Comparison of ENCODE assay signal across 8 cellular contexts in the genomic region with DNA sequence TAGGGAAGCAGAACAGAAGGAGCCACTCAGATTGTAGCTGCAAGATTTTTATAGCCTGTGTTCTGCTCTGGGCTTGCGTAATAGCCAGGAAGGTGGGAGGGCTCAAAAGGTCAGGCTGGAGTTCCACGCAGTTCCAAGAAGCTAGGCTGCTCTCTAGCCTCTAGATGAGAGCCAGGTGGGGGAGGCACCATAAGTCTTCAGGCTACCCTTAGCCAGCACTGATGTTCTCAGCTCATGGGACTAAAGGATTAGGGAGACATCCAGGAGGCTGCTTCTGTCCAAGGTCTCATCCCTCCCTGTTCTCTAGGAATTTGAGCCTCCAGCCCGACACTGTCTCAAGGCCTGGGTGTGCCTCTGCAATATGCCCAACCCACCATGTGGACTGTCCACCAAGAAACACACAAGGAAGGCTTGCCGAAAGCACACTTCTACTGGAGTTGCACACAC. TPM values are rescaled to one million over a fixed set of nuclear protein-coding genes. Genes with fewer than 3 reads are reported as not detected.
DNase-seq lines count a peak whose midpoint lies in the region.

No MANE protein-coding gene starts in this region.

- no peaks in the 10 kb centered on the region for H3K27me3 Mint-ChIP-seq in activated T-helper 1 cell treated with anti-CD3 and anti-CD28 coated beads, Interleukin-12 subunit alpha, Interleukin-12 subunit beta, Interleukin-2, Interleukin-4 antibody, amounts not matched to agents 30 ng/mL and 10 ng/mL and 1 ng/mL, durations not matched to agents 14 hours and 24 hours and 36 hours (ENCODE audit: insufficient read depth)

- H3K4me1 Mint-ChIP-seq in activated T-helper 1 cell treated with anti-CD3 and anti-CD28 coated beads, Interleukin-12 subunit alpha, Interleukin-12 subunit beta, Interleukin-2, Interleukin-4 antibody, amounts not matched to agents 30 ng/mL and 10 ng/mL and 1 ng/mL, durations not matched to agents 14 hours and 24 hours and 36 hours (ENCODE audit: low read depth): peaks cover 37% of the 10 kb centered on the region

- H3K4me3 ChIP-seq in iPS-18a (ENCODE audit: low read length): peak overlapping the region; percentile 95
- peak overlapping the region in 5 of 7 experiments; percentile 90 to 95 (median 94) for H3K4me3 ChIP-seq in skin epidermis

- H3K9ac ChIP-seq in iPS-18a (ENCODE audit: low read length): no peak overlapping the region

- H3K36me3 ChIP-seq in iPS-18a (ENCODE audit: control insufficient read depth, low read depth, low read length): peaks cover 8% of the 10 kb centered on the region

- no peaks in the 10 kb centered on the region for H3K9me3 Mint-ChIP-seq in activated T-helper 1 cell treated with anti-CD3 and anti-CD28 coated beads, Interleukin-12 subunit alpha, Interleukin-12 subunit beta, Interleukin-2, Interleukin-4 antibody, amounts not matched to agents 30 ng/mL and 10 ng/mL and 1 ng/mL, durations not matched to agents 14 hours and 24 hours and 36 hours

- no peaks in the 10 kb centered on the region for H3K27me3 ChIP-seq in iPS-18a (ENCODE audit: control insufficient read depth, insufficient read depth, low read length)

- H3K4me1 ChIP-seq in iPS-18a (ENCODE audit: control insufficient read depth, low read depth, low read length): peaks cover 6% of the 10 kb centered on the region

- H3K36me3 Mint-ChIP-seq in activated T-helper 1 cell treated with anti-CD3 and anti-CD28 coated beads, Interleukin-12 subunit alpha, Interleukin-12 subunit beta, Interleukin-2, Interleukin-4 antibody, amounts not matched to agents 30 ng/mL and 10 ng/mL and 1 ng/mL, durations not matched to agents 14 hours and 24 hours and 36 hours (ENCODE audit: low read depth): peaks cover 6% of the 10 kb centered on the region

- intact Hi-C loops in activated T-helper 1 cell treated with anti-CD3 and anti-CD28 coated beads, Interleukin-12 subunit alpha, Interleukin-12 subunit beta, Interleukin-2, Interleukin-4 antibody, amounts not matched to agents 30 ng/mL and 10 ng/mL and 1 ng/mL, durations not matched to agents 14 hours and 24 hours and 36 hours (cut with micrococcal nuclease): no loop called here

- peak overlapping the region; percentile 93 for H3K4me3 Mint-ChIP-seq in activated T-helper 1 cell treated with anti-CD3 and anti-CD28 coated beads, Interleukin-12 subunit alpha, Interleukin-12 subunit beta, Interleukin-2, Interleukin-4 antibody, amounts not matched to agents 30 ng/mL and 10 ng/mL and 1 ng/mL, durations not matched to agents 14 hours and 24 hours and 36 hours

- no peaks in the 10 kb centered on the region for H3K9me3 ChIP-seq in iPS-18a (ENCODE audit: control insufficient read depth, low read depth, low read length)

- DNase-seq in NCI-H82 (lab: John Stamatoyannopoulos, UW): peak; percentile 74
- DNase-seq in NCI-H82 treated with DMSO at 0.1 percent for 48 hours (lab: John Stamatoyannopoulos, UW; ENCODE audit: unreplicated experiment): no peak
- DNase-seq in activated T-helper 1 cell treated with anti-CD3 and anti-CD28 coated beads, Interleukin-12 subunit alpha, Interleukin-12 subunit beta, Interleukin-2, Interleukin-4 antibody, amounts not matched to agents 30 ng/mL and 10 ng/mL and 1 ng/mL, durations not matched to agents 14 hours and 24 hours and 36 hours (ENCODE audit: low spot score): no peak
- DNase-seq in NAMALWA (ENCODE audit: low spot score): no peak
- no peak for DNase-seq in activated CD4-positive, alpha-beta T cell treated with anti-CD3 and anti-CD28 coated beads for 48 hours
- DNase-seq in SKM-1 (lab: John Stamatoyannopoulos, UW; ENCODE audit: unreplicated experiment): no peak

- peak overlapping the region; percentile 84 for H3K27ac Mint-ChIP-seq in activated T-helper 1 cell treated with anti-CD3 and anti-CD28 coated beads, Interleukin-12 subunit alpha, Interleukin-12 subunit beta, Interleukin-2, Interleukin-4 antibody, amounts not matched to agents 30 ng/mL and 10 ng/mL and 1 ng/mL, durations not matched to agents 14 hours and 24 hours and 36 hours

- H3K27ac ChIP-seq in iPS-18a (ENCODE audit: low read length) (no peak overlapping the region), skin epidermis (peak overlapping the region in 17 of 21 experiments; percentile 39 to 99 (median 96))

RNA-seq across cellular contexts. Expression of a gene that starts 1.7 kb away (rescaled TPM):
- total RNA-seq in activated T-helper 1 cell treated with anti-CD3 and anti-CD28 coated beads, Interleukin-12 subunit alpha, Interleukin-12 subunit beta, Interleukin-2, Interleukin-4 antibody, amounts not matched to agents 30 ng/mL and 10 ng/mL and 1 ng/mL, durations not matched to agents 14 hours and 24 hours and 36 hours: 50.4 and 52.5 TPM in 2 replicates

RNA-seq across cellular contexts. Expression of a gene that starts 14.4 kb away (rescaled TPM):
- 0.10 TPM in 1 of 2 replicates, not detected in the other for total RNA-seq in activated T-helper 1 cell treated with anti-CD3 and anti-CD28 coated beads, Interleukin-12 subunit alpha, Interleukin-12 subunit beta, Interleukin-2, Interleukin-4 antibody, amounts not matched to agents 30 ng/mL and 10 ng/mL and 1 ng/mL, durations not matched to agents 14 hours and 24 hours and 36 hours

RNA-seq across cellular contexts. Expression of a gene that starts 22.2 kb away (rescaled TPM):
- 1,521 TPM in 2 replicates for total RNA-seq in activated T-helper 1 cell treated with anti-CD3 and anti-CD28 coated beads, Interleukin-12 subunit alpha, Interleukin-12 subunit beta, Interleukin-2, Interleukin-4 antibody, amounts not matched to agents 30 ng/mL and 10 ng/mL and 1 ng/mL, durations not matched to agents 14 hours and 24 hours and 36 hours

RNA-seq across cellular contexts. Expression of a gene that starts 39.2 kb away (rescaled TPM):
- 8.6 and 10.7 TPM in 2 replicates for total RNA-seq in activated T-helper 1 cell treated with anti-CD3 and anti-CD28 coated beads, Interleukin-12 subunit alpha, Interleukin-12 subunit beta, Interleukin-2, Interleukin-4 antibody, amounts not matched to agents 30 ng/mL and 10 ng/mL and 1 ng/mL, durations not matched to agents 14 hours and 24 hours and 36 hours

RNA-seq across cellular contexts. Expression of a gene that starts 48.4 kb away (rescaled TPM):
- 107 and 109 TPM in 2 replicates for total RNA-seq in activated T-helper 1 cell treated with anti-CD3 and anti-CD28 coated beads, Interleukin-12 subunit alpha, Interleukin-12 subunit beta, Interleukin-2, Interleukin-4 antibody, amounts not matched to agents 30 ng/mL and 10 ng/mL and 1 ng/mL, durations not matched to agents 14 hours and 24 hours and 36 hours
